In the genomic region with DNA sequence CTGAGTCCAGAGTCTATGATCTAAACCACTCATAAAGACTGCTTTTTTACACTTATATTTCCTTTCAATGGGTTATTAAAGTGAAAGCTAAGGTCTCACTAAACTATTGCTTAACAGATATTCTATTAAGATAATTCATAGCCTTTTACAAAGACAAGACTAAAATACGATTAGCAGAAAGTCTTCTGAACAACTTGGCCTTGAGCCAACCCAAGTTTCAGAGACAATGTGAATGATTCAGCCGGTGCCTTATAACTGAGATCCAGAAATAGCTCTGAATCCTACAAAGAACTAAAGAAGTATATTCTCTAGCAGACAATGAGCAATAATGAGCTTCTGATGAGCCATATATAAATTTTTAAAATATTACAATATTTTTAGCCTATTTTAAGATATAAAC, we compare ENCODE assay signal across 9 cellular contexts. TPM values are rescaled to one million over a fixed set of nuclear protein-coding genes. Genes with fewer than 3 reads are reported as not detected.
DNase-seq lines count a peak whose midpoint lies in the region; ATAC-seq and TF ChIP-seq lines count a peak whose summit lies in the region.
"Had no signal": no experiment of that assay in that cellular context is flagged by ENCODE, and none has a peak within 500 bp of the region (broad histone marks: within the 10 kb centered on the region; RNA-seq: fewer than 3 reads in every experiment).

No MANE protein-coding gene starts in this region.

- peak; percentile 27 for DNase-seq in KG1 (lab: John Stamatoyannopoulos, UW)
- peak; percentile 35 for DNase-seq in SK-N-MC (ENCODE audit: low read depth, low spot score)
- peak; percentile 22 for DNase-seq in fibroblast of the conjunctiva (ENCODE audit: low read depth)
- no peak for DNase-seq in smooth muscle cell (lab: John Stamatoyannopoulos, UW; ENCODE audit: unreplicated experiment)
- DNase-seq in inferior parietal cortex (ENCODE audit: extremely low spot score) = no peak
- DNase-seq in effector memory CD4-positive, alpha-beta T cell = no peak
- DNase-seq: activated CD4-positive, alpha-beta T cell treated with anti-CD3 and anti-CD28 coated beads for 1 hour had no signal

- H3K9ac ChIP-seq in SK-N-MC (ENCODE audit: insufficient read length) (no peak overlapping the region), smooth muscle cell (ENCODE audit: low read depth) (no peak overlapping the region)
- H3K9ac ChIP-seq: neural progenitor cell had no signal

- H3K27me3 ChIP-seq in smooth muscle cell (ENCODE audit: low read depth) = no peaks in the 10 kb centered on the region
- H3K27me3 ChIP-seq in effector memory CD4-positive, alpha-beta T cell (replicated peaks; ENCODE audit: control insufficient read depth, insufficient read depth, low read length, poor library complexity, severe bottlenecking) = no peaks in the 10 kb centered on the region
- H3K27me3 ChIP-seq: neural progenitor cell had no signal

- H3F3A ChIP-seq in smooth muscle cell (ENCODE audit: low read depth) = no peaks in the 10 kb centered on the region

- H3K4me2 ChIP-seq in smooth muscle cell = peak overlapping the region; percentile 57
- H3K4me2 ChIP-seq: neural progenitor cell had no signal

- H3K36me3 ChIP-seq in SK-N-MC (ENCODE audit: insufficient read depth, low read length) (no peaks in the 10 kb centered on the region), smooth muscle cell (ENCODE audit: low read depth) (no peaks in the 10 kb centered on the region)
- no peaks in the 10 kb centered on the region for H3K36me3 ChIP-seq in effector memory CD4-positive, alpha-beta T cell (ENCODE audit: control insufficient read depth, insufficient read depth, low read length)
- H3K36me3 ChIP-seq: neural progenitor cell had no signal

- H3K9me3 ChIP-seq in SK-N-MC (ENCODE audit: low read depth, low read length) (no peaks in the 10 kb centered on the region), smooth muscle cell (replicated peaks; ENCODE audit: low read depth) (no peaks in the 10 kb centered on the region)
- H3K9me3 ChIP-seq in effector memory CD4-positive, alpha-beta T cell (ENCODE audit: control insufficient read depth, low read length) = no peaks in the 10 kb centered on the region

- peaks cover 4% of the 10 kb centered on the region for H3K4me1 ChIP-seq in smooth muscle cell (ENCODE audit: low read depth)
- no peaks in the 10 kb centered on the region for H3K4me1 ChIP-seq in effector memory CD4-positive, alpha-beta T cell (ENCODE audit: control insufficient read depth, insufficient read depth, low read length, poor library complexity, severe bottlenecking)
- H3K4me1 ChIP-seq: neural progenitor cell had no signal

- H3K27ac ChIP-seq in SK-N-MC (peak overlapping the region; percentile 17; the same call in 1 of the 2 replicates), smooth muscle cell (ENCODE audit: low read depth) (peak overlapping the region; percentile 57)
- H3K27ac ChIP-seq in effector memory CD4-positive, alpha-beta T cell (ENCODE audit: insufficient read depth, low read length, poor library complexity, severe bottlenecking) = no peak overlapping the region
- H3K27ac ChIP-seq: neural progenitor cell had no signal

- no peak for TF ChIP-seq CTCF in smooth muscle cell (IDR thresholded peaks at IDR 0.05; ENCODE audit: borderline replicate concordance, insufficient read depth, poor library complexity, severe bottlenecking)

- no peak for ATAC-seq in activated CD4-positive, CD25-positive, alpha-beta regulatory T cell treated with anti-CD3 and anti-CD28 coated beads, Interleukin-2, amount 50 U/mL, for 24 hours

- H2AFZ ChIP-seq in smooth muscle cell (ENCODE audit: low read depth) = no peak overlapping the region
- H2AFZ ChIP-seq: neural progenitor cell had no signal

- no peaks in the 10 kb centered on the region for H4K20me1 ChIP-seq in smooth muscle cell (ENCODE audit: low read depth)

- no peaks in the 10 kb centered on the region for H3K79me2 ChIP-seq in smooth muscle cell (ENCODE audit: low read depth)

- H3K4me3 ChIP-seq in SK-N-MC (no peak overlapping the region), smooth muscle cell (no peak overlapping the region)
- H3K4me3 ChIP-seq in effector memory CD4-positive, alpha-beta T cell (ENCODE audit: insufficient read depth, low read depth, low read length, poor library complexity, severe bottlenecking) = no peak overlapping the region
- H3K4me3 ChIP-seq: neural progenitor cell had no signal

- 9% methylated on average over 2 of the region's 2 CpGs for WGBS in smooth muscle cell (ENCODE audit: low lambda C conversion rate)

RNA-seq across cellular contexts. Expression of a gene that starts 41.5 kb away (rescaled TPM):
- not detected in 2 replicates for total RNA-seq in smooth muscle cell
- not detected in 2 replicates for polyA plus RNA-seq in smooth muscle cell

Comparison
In these comparisons a context has a peak if more than half of its experiments do, and no peak if none do; other contexts are left out.
1. DNase-seq: peak in KG1 (single experiment), SK-N-MC (single experiment) and fibroblast of the conjunctiva (single experiment); none in smooth muscle cell (single experiment), inferior parietal cortex (single experiment) and effector memory CD4-positive, alpha-beta T cell (0 of 3).